Comparison of ENCODE assay signal across 24 cellular contexts in genomic region chr7:157864911-157865310, GRCh38.
"Had no signal": no experiment of that assay in that cellular context is flagged by ENCODE, and none has a peak within 500 bp of the region (broad histone marks: within the 10 kb centered on the region; RNA-seq: fewer than 3 reads in every experiment).

No MANE protein-coding gene starts in this region.

- H3K27me3 Mint-ChIP-seq: naive B cell had no signal

- ATAC-seq: natural killer cell; pancreas; right cardiac atrium; sciatic nerve; stimulated activated effector memory CD8-positive, alpha-beta T cell treated with anti-CD3 and anti-CD28 coated beads, Interleukin-12 subunit alpha, Interleukin-12 subunit beta, amount 100 ng/mL, for 72 hours had no signal

- H3K9ac ChIP-seq: neural progenitor cell had no signal

- H3K4me2 ChIP-seq: neural progenitor cell had no signal

- H3K27ac ChIP-seq: left ventricle myocardium inferior, neural progenitor cell, pancreas, prostate gland, skin epidermis, stomach, testis, thyroid gland, transverse colon, upper lobe of left lung had no signal

- H3K4me1 Mint-ChIP-seq: immature natural killer cell; mesothelial cell of epicardium; naive B cell; natural killer cell; stimulated activated effector memory CD8-positive, alpha-beta T cell treated with anti-CD3 and anti-CD28 coated beads, Interleukin-12 subunit alpha, Interleukin-12 subunit beta, amount 100 ng/mL, for 72 hours had no signal

- H3K4me3 Mint-ChIP-seq: immature natural killer cell; mesothelial cell of epicardium; naive B cell; natural killer cell; nephron progenitor cell; neural progenitor cell; stimulated activated effector memory CD8-positive, alpha-beta T cell treated with anti-CD3 and anti-CD28 coated beads, Interleukin-12 subunit alpha, Interleukin-12 subunit beta, amount 100 ng/mL, for 72 hours had no signal

- H3K27ac Mint-ChIP-seq: immature natural killer cell; mesothelial cell of epicardium; naive B cell; natural killer cell; nephron progenitor cell; stimulated activated effector memory CD8-positive, alpha-beta T cell treated with anti-CD3 and anti-CD28 coated beads, Interleukin-12 subunit alpha, Interleukin-12 subunit beta, amount 100 ng/mL, for 72 hours had no signal

- H2AFZ ChIP-seq: neural progenitor cell had no signal

- DNase-seq: hippocampal formation; immature natural killer cell; left ventricle myocardium inferior; mesendoderm; naive B cell; natural killer cell; nephron progenitor cell; retina; stimulated activated CD4-positive, alpha-beta T cell treated with anti-CD3 and anti-CD28 coated beads, Interleukin-4, amount 100 ng/mL, for 24 hours; stimulated activated naive CD4-positive, alpha-beta T cell; stomach; testis; thyroid gland; transverse colon; upper lobe of left lung had no signal

- H3K36me3 Mint-ChIP-seq: immature natural killer cell; mesothelial cell of epicardium; naive B cell; natural killer cell; stimulated activated effector memory CD8-positive, alpha-beta T cell treated with anti-CD3 and anti-CD28 coated beads, Interleukin-12 subunit alpha, Interleukin-12 subunit beta, amount 100 ng/mL, for 72 hours had no signal

- H3K4me3 ChIP-seq: left ventricle myocardium inferior, lung, neural progenitor cell, pancreas, prostate gland, skin epidermis, stomach, testis, thyroid gland, transverse colon, upper lobe of left lung had no signal

- H3K36me3 ChIP-seq: left ventricle myocardium inferior, neural progenitor cell, pancreas, prostate gland, thyroid gland, transverse colon, upper lobe of left lung had no signal

- H3K27me3 ChIP-seq: neural progenitor cell, pancreas, stomach, testis, thyroid gland, transverse colon, upper lobe of left lung had no signal

- H3K9me3 ChIP-seq: pancreas, prostate gland, testis, thyroid gland, transverse colon, upper lobe of left lung had no signal

- H3K4me1 ChIP-seq: left ventricle myocardium inferior, pancreas, prostate gland, stomach, testis, thyroid gland, transverse colon, upper lobe of left lung had no signal

- H3K9me3 Mint-ChIP-seq: natural killer cell; stimulated activated effector memory CD8-positive, alpha-beta T cell treated with anti-CD3 and anti-CD28 coated beads, Interleukin-12 subunit alpha, Interleukin-12 subunit beta, amount 100 ng/mL, for 72 hours had no signal
